ENCODE assay signal across 24 cellular contexts in genomic region chr7:91668217-91668616, GRCh38.
"Had no signal": no experiment of that assay in that cellular context is flagged by ENCODE, and none has a peak within 500 bp of the region (broad histone marks: within the 10 kb centered on the region; RNA-seq: fewer than 3 reads in every experiment).

No MANE protein-coding gene starts in this region.

- H3K27ac ChIP-seq: colonic mucosa, foreskin keratinocyte, hepatocyte, psoas muscle, sigmoid colon, skin epidermis, stomach, thoracic aorta, transverse colon had no signal

- ATAC-seq: foreskin keratinocyte, left cardiac atrium, left ventricle myocardium superior, psoas muscle had no signal

- DNase-seq: colonic mucosa; dermis blood vessel endothelial cell; endodermal cell; erythroblast; foreskin keratinocyte; head of caudate nucleus; kidney; left cardiac atrium; left ventricle myocardium superior; mesenchymal stem cell; midbrain; naive B cell; nephron progenitor cell; psoas muscle; retina; sigmoid colon; stimulated activated CD4-positive, alpha-beta T cell treated with anti-CD3 and anti-CD28 coated beads, Interleukin-12 subunit alpha, Interleukin-12 subunit beta, amount 100 ng/mL, for 4 hours; stimulated activated naive CD4-positive, alpha-beta T cell; stomach; substantia nigra; transverse colon had no signal
